ENCODE assay signal across 23 cellular contexts in genomic region chr12:111012918-111013317, GRCh38. TPM values are rescaled to one million over a fixed set of nuclear protein-coding genes. Genes with fewer than 3 reads are reported as not detected.
"Had no signal": no experiment of that assay in that cellular context is flagged by ENCODE, and none has a peak within 500 bp of the region (broad histone marks: within the 10 kb centered on the region; RNA-seq: fewer than 3 reads in every experiment).

No MANE protein-coding gene starts in this region.

- H3K27ac ChIP-seq: SJSA1, SK-N-MC had no signal

- H3K4me3 ChIP-seq: SJSA1, SK-N-MC had no signal

- H3K4me1 Mint-ChIP-seq: IgD-negative memory B cell had no signal

- H3K9me3 ChIP-seq: SJSA1 had no signal

- ATAC-seq: HepG2 had no signal

- DNase-seq: KBM-7, NCI-H1048, NCI-H1105, NCI-H1417, NCI-H1436 treated with DMSO at 0.1 percent for 48 hours, NCI-H1694, NCI-H187 treated with DMSO at 0.1 percent for 48 hours, NCI-H2029 treated with DMSO at 0.1 percent for 48 hours, NCI-H2171 treated with DMSO at 0.1 percent for 48 hours, NCI-H345, NCI-H446 treated with DMSO at 0.1 percent for 48 hours, NCI-H510A treated with DMSO at 0.1 percent for 48 hours, NCI-H526, Right ventricle myocardium superior, RPMI8226, SIG-M5 had no signal

- H3K4me1 ChIP-seq: SJSA1 had no signal

- H3K4me3 Mint-ChIP-seq: IgD-negative memory B cell had no signal

- FAIRE-seq: HepG2, RCC 7860 had no signal

- H3K27ac Mint-ChIP-seq: IgD-negative memory B cell had no signal

- H3K36me3 ChIP-seq: SJSA1 had no signal

RNA-seq across cellular contexts. Expression of gene CUX2, which starts 21.0 kb away (rescaled TPM):
- total RNA-seq: HepG2, HT1080, LHCN-M2, Right ventricle myocardium superior, SJSA1 had no signal
- polyA plus RNA-seq: HepG2, IgD-negative memory B cell had no signal
